ENCODE assay signal across 22 cellular contexts in the genomic region with DNA sequence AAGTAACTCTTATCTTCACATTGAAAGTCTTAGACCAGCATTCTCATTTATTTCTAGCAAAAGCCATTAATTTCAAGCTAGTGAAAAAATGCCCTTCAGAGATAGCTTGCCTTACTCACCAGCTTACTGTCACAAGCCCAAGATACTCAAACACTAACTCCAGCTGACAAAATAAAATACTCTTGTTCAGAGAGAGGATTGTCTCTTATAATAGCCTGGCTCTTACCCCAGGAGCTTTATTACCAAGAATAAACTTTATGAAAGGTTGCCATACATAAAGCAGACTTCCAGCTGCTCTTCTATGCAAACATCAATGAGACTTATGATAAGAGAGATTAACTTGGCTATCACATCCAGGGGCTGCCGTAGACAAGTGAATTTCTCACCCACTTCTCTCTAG. TPM values are rescaled to one million over a fixed set of nuclear protein-coding genes. Genes with fewer than 3 reads are reported as not detected.
DNase-seq lines count a peak whose midpoint lies in the region; TF ChIP-seq lines count a peak whose summit lies in the region.
"Had no signal": no experiment of that assay in that cellular context is flagged by ENCODE, and none has a peak within 500 bp of the region (broad histone marks: within the 10 kb centered on the region; RNA-seq: fewer than 3 reads in every experiment).

No MANE protein-coding gene starts in this region.

- peaks cover 26% of the 10 kb centered on the region for H3K4me1 Mint-ChIP-seq in endodermal cell
- H3K4me1 Mint-ChIP-seq: stimulated activated memory B cell treated with anti-CD40 and anti-IgM and Interleukin-4, amounts not matched to agents 10 μg/mL and 1 μg/mL and 100 μg/mL, for 72 hours had no signal

- peaks cover 16% of the 10 kb centered on the region for H3K36me3 Mint-ChIP-seq in endodermal cell (ENCODE audit: low read depth)
- H3K36me3 Mint-ChIP-seq: activated naive CD8-positive, alpha-beta T cell had no signal

- peak overlapping the region; percentile 3 for H3K4me2 ChIP-seq in Karpas-422 (ENCODE audit: low read depth, low read length, poor library complexity, severe bottlenecking)

- TF ChIP-seq CTCF in endodermal cell (conservative IDR thresholded peaks at IDR 0.05), result no peak

- peak overlapping the region; percentile 48 for H3K27ac Mint-ChIP-seq in endodermal cell
- H3K27ac Mint-ChIP-seq: activated naive CD8-positive, alpha-beta T cell; stimulated activated memory B cell treated with anti-CD40 and anti-IgM and Interleukin-4, amounts not matched to agents 10 μg/mL and 1 μg/mL and 100 μg/mL, for 72 hours had no signal

- DNase-seq in Karpas-422 (no peak), NCI-H69 (lab: John Stamatoyannopoulos, UW) (peak; percentile 71), endodermal cell (no peak), myocyte (ENCODE audit: low read depth) (peak; percentile 23), GOT3 (lab: John Stamatoyannopoulos, UW) (no peak), EL (no peak), HuH-7.5 (ENCODE audit: low spot score) (no peak)
- DNase-seq: activated CD4-positive, alpha-beta T cell treated with anti-CD3 and anti-CD28 coated beads, Interleukin-2, amount 50 U/mL, for 4 hours; activated T-cell treated with anti-CD3 and anti-CD28 coated beads for 4 hours; BE2C; brain microvascular endothelial cell; dermis blood vessel endothelial cell; erythroblast; head of caudate nucleus; islet precursor cell; KG1; NCI-H446; tibial artery had no signal

- no peaks in the 10 kb centered on the region for H3K27me3 ChIP-seq in Karpas-422 (ENCODE audit: low read length)
- H3K27me3 ChIP-seq in endodermal cell (ENCODE audit: control insufficient read depth, insufficient read depth, low read length, poor library complexity, severe bottlenecking), result no peaks in the 10 kb centered on the region
- H3K27me3 ChIP-seq: BE2C, brain microvascular endothelial cell, tibial artery had no signal

- peaks cover 16% of the 10 kb centered on the region for H3K4me1 ChIP-seq in Karpas-422 (ENCODE audit: low read length)
- peaks cover 14% of the 10 kb centered on the region for H3K4me1 ChIP-seq in endodermal cell (ENCODE audit: control insufficient read depth, insufficient read depth, low read length)
- H3K4me1 ChIP-seq: tibial artery had no signal

- H2AFZ ChIP-seq in Karpas-422 (ENCODE audit: low read length), result no peak overlapping the region

- H3K9me2 ChIP-seq in Karpas-422 (replicated peaks; ENCODE audit: insufficient read depth, low read length), result no peaks in the 10 kb centered on the region

- WGBS in endodermal cell (ENCODE audit: insufficient coverage in 1 of 2, insufficient read length in 1 of 2), 2 experiments, result 0% methylated on average over 1 of the region's 1 CpG; no CpG with 5 or more reads in 1 of the 2 experiments

- no peak overlapping the region for H3K4me3 Mint-ChIP-seq in endodermal cell
- H3K4me3 Mint-ChIP-seq: activated naive CD8-positive, alpha-beta T cell; neural crest cell; stimulated activated memory B cell treated with anti-CD40 and anti-IgM and Interleukin-4, amounts not matched to agents 10 μg/mL and 1 μg/mL and 100 μg/mL, for 72 hours had no signal

- H3K4me3 ChIP-seq in Karpas-422 (ENCODE audit: low read length), result no peak overlapping the region
- peak overlapping the region; percentile 57 for H3K4me3 ChIP-seq in endodermal cell (ENCODE audit: low read length)
- H3K4me3 ChIP-seq: tibial artery had no signal

- H3K27ac ChIP-seq in Karpas-422 (ENCODE audit: low read length), result no peak overlapping the region
- peak overlapping the region; percentile 66 for H3K27ac ChIP-seq in endodermal cell (ENCODE audit: low read depth, low read length)
- H3K27ac ChIP-seq: brain microvascular endothelial cell, tibial artery, VCaP had no signal

- no peaks in the 10 kb centered on the region for H3K9me3 Mint-ChIP-seq in endodermal cell
- H3K9me3 Mint-ChIP-seq: neural crest cell; stimulated activated memory B cell treated with anti-CD40 and anti-IgM and Interleukin-4, amounts not matched to agents 10 μg/mL and 1 μg/mL and 100 μg/mL, for 72 hours had no signal

- peaks cover 10% of the 10 kb centered on the region; the same call in 1 of the 2 replicates for H3K36me3 ChIP-seq in Karpas-422 (ENCODE audit: insufficient read depth, low read length)
- peaks cover 7% of the 10 kb centered on the region for H3K36me3 ChIP-seq in endodermal cell (ENCODE audit: control insufficient read depth, insufficient read depth, low read length)
- H3K36me3 ChIP-seq: brain microvascular endothelial cell had no signal

- H3K9me3 ChIP-seq in Karpas-422 (ENCODE audit: low read length) (no peaks in the 10 kb centered on the region), endodermal cell (ENCODE audit: control insufficient read depth, low read length) (no peaks in the 10 kb centered on the region)
- H3K9me3 ChIP-seq: BE2C, tibial artery had no signal

- no peak overlapping the region for H3K9ac ChIP-seq in Karpas-422 (ENCODE audit: low read length)
- H3K9ac ChIP-seq in endodermal cell (ENCODE audit: extremely low read depth, low read length, poor library complexity, severe bottlenecking), result no peak overlapping the region

- peaks cover 86% of the 10 kb centered on the region for H3K79me2 ChIP-seq in Karpas-422 (ENCODE audit: low read length)

- H4K20me1 ChIP-seq in Karpas-422 (ENCODE audit: insufficient read depth, low read depth, low read length), result no peaks in the 10 kb centered on the region

- H3K27me3 Mint-ChIP-seq in endodermal cell (ENCODE audit: insufficient read depth), result no peaks in the 10 kb centered on the region
- H3K27me3 Mint-ChIP-seq: activated naive CD8-positive, alpha-beta T cell; stimulated activated memory B cell treated with anti-CD40 and anti-IgM and Interleukin-4, amounts not matched to agents 10 μg/mL and 1 μg/mL and 100 μg/mL, for 72 hours had no signal

RNA-seq across cellular contexts. Expression of gene XPO4, which starts 53.6 kb away (rescaled TPM):
- 17.4 and 36.3 TPM in 2 replicates for total RNA-seq in Karpas-422 (2014; rRNA removed; shearing (Covaris generic); ENCODE audit: low replicate concordance)
- 10 to 100 TPM; 28.8 to 32.0 TPM for total RNA-seq in endodermal cell
- 16.3 TPM for polyA plus RNA-seq in endodermal cell (2013, experiment 1 of 2)
- 15.3 TPM for polyA plus RNA-seq in endodermal cell (2013, experiment 2 of 2)
- 20.6 and 24.6 TPM in 2 replicates for total RNA-seq in myocyte
- 4.5 TPM for polyA plus RNA-seq in myocyte (2012)

Comparison
In these comparisons a context has a peak if more than half of its experiments do, and no peak if none do; other contexts are left out.
1. DNase-seq: peak in NCI-H69 (single experiment) and myocyte (single experiment); none in Karpas-422 (single experiment), endodermal cell (single experiment), GOT3 (single experiment), EL (single experiment) and HuH-7.5 (single experiment).